ENCODE assay signal across 2 cellular contexts in genomic region chr5:146458894-146459293, GRCh38.
TF ChIP-seq lines count a peak whose summit lies in the region.

No MANE protein-coding gene starts in this region.

TF ChIP-seq in HEK293, 187 proteins besides CTCF, POLR2A, EP300 and RAD21:
- no peak for TF ChIP-seq ZNF792 (tag by site-specific recombination; IDR thresholded peaks at IDR 0.05)
- TF ChIP-seq OSR2 (tag by site-specific recombination; IDR thresholded peaks at IDR 0.05): peak; percentile 71; the same call in 1 of the 2 replicates
TF ChIP-seq in HEK293: peak in this region for 1.

TF ChIP-seq in K562, 482 proteins besides CTCF, POLR2A, EP300 and RAD21:
- TF ChIP-seq ZBTB1 (CRISPR knock-in tag; IDR thresholded peaks at IDR 0.05; ENCODE audit: borderline replicate concordance, low read depth) (0 out of 2 replicates have a peak, but pooled peaks have one; percentile 18), RBFOX2 (IDR thresholded peaks at IDR 0.05; ENCODE audit: low read depth, low read length) (0 out of 2 replicates have a peak, but pooled peaks have one; percentile 47), TGIF2 (CRISPR knock-in tag; IDR thresholded peaks at IDR 0.05) (peak; percentile 68; the same call in 1 of the 2 replicates), CREB1 (IDR thresholded peaks at IDR 0.05) (no peak), CREB1 (CRISPR knock-in tag; IDR thresholded peaks at IDR 0.05) (peak; percentile 26; the same call in 1 of the 2 replicates), POLR2G (IDR thresholded peaks at IDR 0.05; ENCODE audit: low read depth, low read length) (peak; percentile 48), RERE (CRISPR knock-in tag; IDR thresholded peaks at IDR 0.05; ENCODE audit: borderline replicate concordance) (0 out of 2 replicates have a peak, but pooled peaks have one; percentile 33), CHD2 (IDR thresholded peaks at IDR 0.05; ENCODE audit: low read depth, low read length) (no peak), IRF2 (CRISPR knock-in tag; IDR thresholded peaks at IDR 0.05) (0 out of 2 replicates have a peak, but pooled peaks have one; percentile 55), ZNF124 (CRISPR knock-in tag; IDR thresholded peaks at IDR 0.05) (no peak), TFAM (CRISPR knock-in tag; conservative IDR thresholded peaks at IDR 0.05) (no peak), BCLAF1 (IDR thresholded peaks at IDR 0.05; ENCODE audit: borderline replicate concordance in 1 of 2, control insufficient read depth in 1 of 2, low read depth in 2 of 2, low read length in 1 of 2) (no peak), HMGN3 (IDR thresholded peaks at IDR 0.05; ENCODE audit: borderline replicate concordance, extremely low read depth, insufficient read length, low read depth, low read length) (no peak), E2F4 (CRISPR knock-in tag; IDR thresholded peaks at IDR 0.05; ENCODE audit: low read depth) (peak; percentile 38; the same call in 1 of the 2 replicates)
